ENCODE assay signal across 12 cellular contexts in the genomic region with DNA sequence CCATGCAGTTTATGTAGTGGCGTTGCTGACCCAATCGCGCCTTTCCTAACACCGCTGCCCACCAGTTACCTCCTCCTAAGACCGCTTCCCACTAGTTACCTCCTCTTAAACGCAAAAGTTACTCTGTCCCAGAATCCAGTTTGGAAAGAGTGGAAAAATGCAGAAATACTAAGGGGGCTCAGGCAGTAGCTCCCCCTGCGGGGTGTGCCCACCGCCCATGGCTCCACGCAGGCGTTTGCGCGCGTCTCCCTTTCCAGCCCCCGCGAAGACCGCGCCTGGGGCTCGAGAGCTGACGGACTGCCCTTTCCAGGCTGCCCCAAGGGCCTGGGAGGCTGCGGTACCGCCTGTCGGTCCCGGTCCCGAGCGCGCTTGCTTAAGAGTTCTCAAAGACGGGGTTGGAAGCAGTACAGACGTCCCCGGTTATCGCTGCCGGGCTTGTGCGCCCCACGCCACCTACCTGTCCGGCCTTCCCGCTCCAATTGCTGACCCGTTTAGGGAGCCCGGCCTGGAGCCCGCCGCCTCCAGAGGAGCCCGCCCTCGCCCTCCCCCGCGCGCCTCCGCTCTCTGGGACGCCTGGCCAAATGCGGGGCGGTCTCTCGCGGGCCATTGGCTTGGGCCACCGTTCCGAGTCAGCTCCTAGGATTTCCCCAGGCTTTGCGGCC.
A peak's percentile ranks its signal among the peaks of the same experiment; 100 is the strongest.
DNase-seq lines count a peak whose midpoint lies in the region; ATAC-seq and TF ChIP-seq lines count a peak whose summit lies in the region.
"Had no signal": no experiment of that assay in that cellular context is flagged by ENCODE, and none has a peak within 500 bp of the region (broad histone marks: within the 10 kb centered on the region; RNA-seq: fewer than 3 reads in every experiment).

No MANE protein-coding gene starts in this region.

- H2BK120ac ChIP-seq in mesendoderm (ENCODE audit: low read depth, low read length), result no peak overlapping the region

- peak overlapping the region; percentile 39 for H3K23ac ChIP-seq in mesendoderm (ENCODE audit: low read length)

- H2BK15ac ChIP-seq in mesendoderm (replicated peaks; ENCODE audit: low read depth), result no peak overlapping the region

- no peaks in the 10 kb centered on the region for H3F3A ChIP-seq in SK-N-SH (replicated peaks; ENCODE audit: insufficient read depth)

- H3K27me3 ChIP-seq in SK-N-SH (ENCODE audit: insufficient read depth) (no peaks in the 10 kb centered on the region), mesendoderm (ENCODE audit: insufficient read depth, low read length, poor library complexity) (peaks cover 48% of the 10 kb centered on the region), suprapubic skin (peaks cover 88% of the 10 kb centered on the region), testis (no peaks in the 10 kb centered on the region)

- peak overlapping the region; percentile 78 for H3K56ac ChIP-seq in mesendoderm (ENCODE audit: low read length)

- POLR2A ChIA-PET in SK-N-SH (lab: Yijun Ruan, JAX), result no interaction called here

- H3K18ac ChIP-seq in mesendoderm (ENCODE audit: low read length), result peak overlapping the region; percentile 18

- no peaks in the 10 kb centered on the region for H3K79me1 ChIP-seq in mesendoderm (ENCODE audit: low read length)

- TF ChIP-seq CTCF in SK-N-SH (IDR thresholded peaks at IDR 0.05) (no peak), epithelial cell of proximal tubule (conservative IDR thresholded peaks at IDR 0.05; ENCODE audit: low read depth, low read length) (no peak), suprapubic skin (IDR thresholded peaks at IDR 0.05) (no peak), testis (IDR thresholded peaks at IDR 0.05) (no peak)

- H3K9me3 ChIP-seq in SK-N-SH (no peaks in the 10 kb centered on the region), suprapubic skin (no peaks in the 10 kb centered on the region), testis (no peaks in the 10 kb centered on the region)

- WGBS in SK-N-SH (ENCODE audit: low lambda C conversion rate), result 92% methylated on average over 44 of the region's 53 CpGs
- no CpG with 5 or more reads among the region's 53 CpGs for WGBS in mesendoderm (ENCODE audit: extremely low coverage, insufficient coverage, low lambda C conversion rate)
- WGBS in suprapubic skin, result 7% methylated on average over 18 of the region's 53 CpGs
- 3 to 7% methylated on average over 29 to 53 of the region's 53 CpGs for WGBS in testis, 2 donors

- H3K36me3 ChIP-seq in SK-N-SH (replicated peaks in 1 of 2; ENCODE audit: control insufficient read depth in 1 of 2, insufficient read depth in 2 of 2, low read length in 1 of 2), result no peaks in the 10 kb centered on the region
- H3K36me3 ChIP-seq in mesendoderm (ENCODE audit: control insufficient read depth, insufficient read depth, low read length), result no peaks in the 10 kb centered on the region
- H3K36me3 ChIP-seq in suprapubic skin, result no peaks in the 10 kb centered on the region
- H3K36me3 ChIP-seq in testis (ENCODE audit: low read depth, missing control alignments), result no peaks in the 10 kb centered on the region

- CTCF ChIA-PET in SK-N-SH (lab: Yijun Ruan, JAX), result no interaction called here

- H3K9ac ChIP-seq in SK-N-SH (no peak overlapping the region), mesendoderm (ENCODE audit: low read length) (peak overlapping the region; percentile 62)

- no peak overlapping the region for H4K8ac ChIP-seq in mesendoderm (ENCODE audit: low read depth, low read length)

- DNase-seq in SK-N-SH (peak; percentile 16), epithelial cell of proximal tubule (ENCODE audit: low read depth) (no peak), mesendoderm (peak; percentile 36), suprapubic skin (ENCODE audit: low spot score in 2 of 2) (no peak), HCEC 1CT (no peak), testis (no peak)
- DNase-seq: activated CD4-positive, CD25-positive, alpha-beta regulatory T cell; activated T-cell treated with anti-CD3 and anti-CD28 coated beads, Interleukin-2, amount 50 U/mL, for 1 hour; anterior cingulate cortex; NCI-H2171 treated with DMSO at 0.1 percent for 48 hours had no signal

- TF ChIP-seq POLR2A in suprapubic skin (IDR thresholded peaks at IDR 0.05), result no peak
- no peak for TF ChIP-seq POLR2A in testis (IDR thresholded peaks at IDR 0.05)

- H3K4me1 ChIP-seq in SK-N-SH (ENCODE audit: control insufficient read depth in 1 of 2, insufficient read depth in 2 of 2, low read depth in 1 of 2, low read length in 1 of 2) (peaks cover 0 to 9% of the 10 kb centered on the region in 2 experiments; a peak in 1 of 4 replicates), mesendoderm (ENCODE audit: control insufficient read depth, low read depth, low read length) (peaks cover 13% of the 10 kb centered on the region), suprapubic skin (peaks cover 51% of the 10 kb centered on the region), testis (peaks cover 4% of the 10 kb centered on the region)

- H3K4ac ChIP-seq in mesendoderm (ENCODE audit: low read depth, low read length), result no peak overlapping the region

- H3K27ac ChIP-seq in SK-N-SH (ENCODE audit: low read depth in 2 of 2, low read length in 1 of 2), result no peak overlapping the region
- no peak overlapping the region for H3K27ac ChIP-seq in mesendoderm (ENCODE audit: low read depth, low read length)
- no peak overlapping the region for H3K27ac ChIP-seq in suprapubic skin
- no peak overlapping the region for H3K27ac ChIP-seq in testis

- no peak for TF ChIP-seq EP300 in SK-N-SH (IDR thresholded peaks at IDR 0.05; ENCODE audit: borderline replicate concordance in 1 of 2, low read depth in 1 of 2, low read length in 1 of 2)
- no peak for TF ChIP-seq EP300 in suprapubic skin (IDR thresholded peaks at IDR 0.05)

- H3K4me2 ChIP-seq in SK-N-SH, result no peak overlapping the region
- peak overlapping the region; percentile 90 for H3K4me2 ChIP-seq in mesendoderm (ENCODE audit: low read length)

- H2AFZ ChIP-seq in SK-N-SH (ENCODE audit: low read depth), result no peak overlapping the region

- no peak for TF ChIP-seq RAD21 in SK-N-SH (IDR thresholded peaks at IDR 0.05; ENCODE audit: low read length)

- no peaks in the 10 kb centered on the region for H3K9me2 ChIP-seq in SK-N-SH

- H4K5ac ChIP-seq in mesendoderm (ENCODE audit: low read length), result no peak overlapping the region

- ATAC-seq in SK-N-SH treated with all-trans-retinoic acid at 6 μM for 48 hours (no peak), HG02981 (IDR thresholded peaks at IDR 0.05; ENCODE audit: unreplicated experiment) (no peak)

- intact Hi-C loops in testis (cut with DNase I; ENCODE audit: low total_unique reads), result no loop called here

- H3K79me2 ChIP-seq in SK-N-SH (ENCODE audit: insufficient read depth) (no peaks in the 10 kb centered on the region), mesendoderm (ENCODE audit: control insufficient read depth, insufficient read depth, low read length) (no peaks in the 10 kb centered on the region)

- no peak overlapping the region for H2AK5ac ChIP-seq in mesendoderm (ENCODE audit: low read length)

- no peaks in the 10 kb centered on the region for H4K20me1 ChIP-seq in SK-N-SH (ENCODE audit: insufficient read depth)

- H2BK5ac ChIP-seq in mesendoderm (ENCODE audit: low read length), result no peak overlapping the region

- no peak overlapping the region for H3K4me3 ChIP-seq in SK-N-SH (ENCODE audit: low read depth in 2 of 2, low read length in 1 of 2)
- peak overlapping the region; percentile 16 for H3K4me3 ChIP-seq in epithelial cell of proximal tubule (ENCODE audit: low read depth, low read length)
- peak overlapping the region; percentile 18 for H3K4me3 ChIP-seq in mesendoderm (ENCODE audit: low read length)
- H3K4me3 ChIP-seq in suprapubic skin, result peak overlapping the region; percentile 52
- no peak overlapping the region for H3K4me3 ChIP-seq in testis

TF ChIP-seq in SK-N-SH, 30 proteins besides CTCF, POLR2A, EP300 and RAD21:
- TF ChIP-seq FOSL2 (IDR thresholded peaks at IDR 0.05; ENCODE audit: borderline replicate concordance, low read depth) (no peak), SIN3A (IDR thresholded peaks at IDR 0.05; ENCODE audit: borderline replicate concordance, low read depth, low read length) (no peak), ELF1 (IDR thresholded peaks at IDR 0.05) (no peak), GABPA (IDR thresholded peaks at IDR 0.05; ENCODE audit: low read depth) (no peak)
- TF ChIP-seq, protein P1, sequence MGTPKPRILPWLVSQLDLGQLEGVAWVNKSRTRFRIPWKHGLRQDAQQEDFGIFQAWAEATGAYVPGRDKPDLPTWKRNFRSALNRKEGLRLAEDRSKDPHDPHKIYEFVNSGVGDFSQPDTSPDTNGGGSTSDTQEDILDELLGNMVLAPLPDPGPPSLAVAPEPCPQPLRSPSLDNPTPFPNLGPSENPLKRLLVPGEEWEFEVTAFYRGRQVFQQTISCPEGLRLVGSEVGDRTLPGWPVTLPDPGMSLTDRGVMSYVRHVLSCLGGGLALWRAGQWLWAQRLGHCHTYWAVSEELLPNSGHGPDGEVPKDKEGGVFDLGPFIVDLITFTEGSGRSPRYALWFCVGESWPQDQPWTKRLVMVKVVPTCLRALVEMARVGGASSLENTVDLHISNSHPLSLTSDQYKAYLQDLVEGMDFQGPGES (IDR thresholded peaks at IDR 0.05; ENCODE audit: low read depth, low read length), result no peak
- TF ChIP-seq, protein P2, sequence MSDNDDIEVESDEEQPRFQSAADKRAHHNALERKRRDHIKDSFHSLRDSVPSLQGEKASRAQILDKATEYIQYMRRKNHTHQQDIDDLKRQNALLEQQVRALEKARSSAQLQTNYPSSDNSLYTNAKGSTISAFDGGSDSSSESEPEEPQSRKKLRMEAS (IDR thresholded peaks at IDR 0.05; ENCODE audit: low read depth), result no peak

TF ChIP-seq in SK-N-SH treated with all-trans-retinoic acid at 6 μM for 48 hours, 23 proteins besides CTCF, POLR2A, EP300 and RAD21 (continues in another document):
- TF ChIP-seq ZFP3 (CRISPR knock-in tag; IDR thresholded peaks at IDR 0.05), result no peak
- TF ChIP-seq PATZ1 (CRISPR knock-in tag; IDR thresholded peaks at IDR 0.05; ENCODE audit: borderline replicate concordance), result no peak
- no peak for TF ChIP-seq PPARA (CRISPR knock-in tag; IDR thresholded peaks at IDR 0.05; ENCODE audit: borderline replicate concordance)

Comparison
In these comparisons a context has a peak if more than half of its experiments do, and no peak if none do; other contexts are left out.
1. DNase-seq: peak in SK-N-SH (single experiment) and mesendoderm (single experiment); none in epithelial cell of proximal tubule (single experiment), suprapubic skin (0 of 2), HCEC 1CT (single experiment) and testis (single experiment).
2. H3K4me3 ChIP-seq: peak in epithelial cell of proximal tubule (single experiment), mesendoderm (single experiment) and suprapubic skin (single experiment); none in SK-N-SH (0 of 2) and testis (0 of 2).